Comparison of ENCODE assay signal across 15 cellular contexts in the genomic region with DNA sequence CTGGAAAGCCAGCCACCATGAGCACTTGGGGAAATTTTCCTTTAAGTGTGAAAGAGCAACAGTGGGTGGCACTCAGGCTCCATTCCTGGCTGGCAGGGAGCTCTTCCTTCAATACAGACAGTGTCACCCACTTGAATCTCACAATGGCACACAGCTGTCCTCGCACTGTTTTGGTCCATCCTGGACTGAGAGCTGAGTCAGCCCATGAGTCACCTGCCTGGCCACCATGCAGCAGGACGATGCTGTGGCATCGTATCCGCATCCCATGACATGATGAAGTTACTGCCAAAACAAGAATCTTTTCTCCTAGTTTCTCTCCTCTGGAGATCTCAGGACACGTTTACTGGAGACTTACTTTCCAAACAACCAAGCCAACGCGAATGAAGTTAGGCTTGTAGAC. TPM values are rescaled to one million over a fixed set of nuclear protein-coding genes. Genes with fewer than 3 reads are reported as not detected.
DNase-seq lines count a peak whose midpoint lies in the region; ATAC-seq and TF ChIP-seq lines count a peak whose summit lies in the region.
"Had no signal": no experiment of that assay in that cellular context is flagged by ENCODE, and none has a peak within 500 bp of the region (broad histone marks: within the 10 kb centered on the region; RNA-seq: fewer than 3 reads in every experiment).

No MANE protein-coding gene starts in this region.

- H3K27ac ChIP-seq in psoas muscle = no peak overlapping the region
- H3K27ac ChIP-seq: HL-60, uterus had no signal

- intact Hi-C loops in psoas muscle (cut with DNase I) = no loop called here

- ATAC-seq in psoas muscle = no peak
- ATAC-seq in GM21381 (IDR thresholded peaks at IDR 0.05; ENCODE audit: unreplicated experiment) = no peak
- no peak for ATAC-seq in GM19467 (IDR thresholded peaks at IDR 0.05; ENCODE audit: unreplicated experiment)

- no peak overlapping the region for H3K4me3 ChIP-seq in psoas muscle
- H3K4me3 ChIP-seq: uterus had no signal

- H3K36me3 ChIP-seq in psoas muscle (ENCODE audit: insufficient read depth in 1 of 2, low read depth in 1 of 2) = no peaks in the 10 kb centered on the region
- H3K36me3 ChIP-seq: uterus had no signal

- no peak for TF ChIP-seq CTCF in psoas muscle (IDR thresholded peaks at IDR 0.05)

- 55 to 66% (median 57%) methylated on average over 7 of the region's 7 CpGs for WGBS in psoas muscle, 3 donors

- DNase-seq in COLO668 (lab: John Stamatoyannopoulos, UW; ENCODE audit: unreplicated experiment) (peak; percentile 70), HT-29 (ENCODE audit: low spot score) (peak; percentile 42), astrocyte of the hippocampus (ENCODE audit: low read depth, low spot score) (peak; percentile 19), mucosa of gallbladder (ENCODE audit: low spot score) (peak; percentile 59), psoas muscle (no peak), COR-L47 (lab: John Stamatoyannopoulos, UW) (no peak)
- DNase-seq: activated CD4-positive, alpha-beta memory T cell treated with anti-CD3 and anti-CD28 coated beads, Interleukin-2, amount 10 ng/mL, durations not matched to agents 7 days and 5 days; AML-193; NCI-H446 treated with DMSO at 0.1 percent for 48 hours; retina; uterus had no signal

- H3K9me3 ChIP-seq in psoas muscle = no peaks in the 10 kb centered on the region
- H3K9me3 ChIP-seq: uterus had no signal

- H3K4me1 ChIP-seq in psoas muscle = no peaks in the 10 kb centered on the region
- H3K4me1 ChIP-seq: uterus had no signal

- H3K27me3 ChIP-seq in psoas muscle (ENCODE audit: insufficient read depth in 3 of 3, low read length in 2 of 3) = peaks cover 0 to 24% (median 1%) of the 10 kb centered on the region in 3 donors
- H3K27me3 ChIP-seq: uterus had no signal

RNA-seq across cellular contexts. Expression of gene TMPRSS2, which starts 6.0 kb away (rescaled TPM):
- total RNA-seq in HT-29 (2014; rRNA removed; shearing (Covaris generic)) = 28.4 and 34.5 TPM in 2 replicates
- 147 TPM for total RNA-seq in mucosa of gallbladder
- under 1 TPM in 1 of 4 donors, not detected in 3; 0.10 TPM for total RNA-seq in psoas muscle
- polyA plus RNA-seq in psoas muscle = under 1 TPM; 0.03 to 0.15 (median 0.09) TPM
- total RNA-seq: activated CD4-positive, alpha-beta memory T cell treated with anti-CD3 and anti-CD28 coated beads, Interleukin-2, amount 10 ng/mL, durations not matched to agents 7 days and 5 days; fibroblast of villous mesenchyme had no signal

Comparison
In these comparisons a context has a peak if more than half of its experiments do, and no peak if none do; other contexts are left out.
1. DNase-seq: peak in COLO668 (single experiment), HT-29 (single experiment), astrocyte of the hippocampus (single experiment) and mucosa of gallbladder (single experiment); none in psoas muscle (0 of 2) and COR-L47 (single experiment).
2. RNA of gene TMPRSS2, which starts 6.0 kb away (total RNA-seq): 147 TPM in mucosa of gallbladder (single experiment) and 28.4 to 34.5 TPM in HT-29; 0.10 TPM in psoas muscle; every median in the first group is over 10 times any median in the second.